In genomic region chr16:73304008-73304814, GRCh38 we compare ENCODE assay signal across 19 cellular contexts.
DNase-seq lines count a peak whose midpoint lies in the region; ATAC-seq, FAIRE-seq and TF ChIP-seq lines count a peak whose summit lies in the region.
"Had no signal": no experiment of that assay in that cellular context is flagged by ENCODE, and none has a peak within 500 bp of the region (broad histone marks: within the 10 kb centered on the region; RNA-seq: fewer than 3 reads in every experiment).

No MANE protein-coding gene starts in this region.

- H3K4me1 ChIP-seq in HepG2 (ENCODE audit: insufficient read depth, low read length) (no peaks in the 10 kb centered on the region), right lobe of liver (no peaks in the 10 kb centered on the region), small intestine (ENCODE audit: control insufficient read depth in 2 of 2, insufficient read depth in 1 of 2, low read depth in 1 of 2, low read length in 1 of 2) (no peaks in the 10 kb centered on the region)

- H4K20me1 ChIP-seq in HepG2 (ENCODE audit: insufficient read depth, low read length): no peaks in the 10 kb centered on the region
- H4K20me1 ChIP-seq: BLaER1 had no signal

- H3K36me3 Mint-ChIP-seq in nephron progenitor cell (ENCODE audit: low read depth): no peaks in the 10 kb centered on the region
- H3K36me3 Mint-ChIP-seq: CD8-positive, alpha-beta memory T cell had no signal

- no peaks in the 10 kb centered on the region for H3K9me3 Mint-ChIP-seq in nephron progenitor cell

- no peak for DNase-seq in HepG2 (ENCODE audit: low spot score)
- DNase-seq in right lobe of liver: no peak
- peak; percentile 100 for DNase-seq in SK-N-DZ (ENCODE audit: low spot score)
- DNase-seq in nephron progenitor cell: peak; percentile 35
- no peak for DNase-seq in islet precursor cell
- no peak for DNase-seq in small intestine
- DNase-seq in foreskin melanocyte: no peak
- DNase-seq: CD8-positive, alpha-beta memory T cell; KBM-7; NCI-H1092 treated with DMSO at 0.1 percent for 48 hours; NCI-H1694; SHP77; SW 1271 had no signal

- no peak overlapping the region for H2AFZ ChIP-seq in HepG2 (ENCODE audit: low read length)

- H3K36me3 ChIP-seq in HepG2 (replicated peaks in 1 of 2; ENCODE audit: control insufficient read depth in 1 of 2, insufficient read depth in 2 of 2, low read length in 2 of 2): no peaks in the 10 kb centered on the region
- no peaks in the 10 kb centered on the region for H3K36me3 ChIP-seq in right lobe of liver
- H3K36me3 ChIP-seq in small intestine (ENCODE audit: control insufficient read depth in 2 of 2, insufficient read depth in 2 of 2, low read length in 2 of 2): no peaks in the 10 kb centered on the region
- H3K36me3 ChIP-seq: BLaER1 had no signal

- no peaks in the 10 kb centered on the region for H3K9me3 ChIP-seq in HepG2 (ENCODE audit: low read length)
- no peaks in the 10 kb centered on the region for H3K9me3 ChIP-seq in right lobe of liver
- no peaks in the 10 kb centered on the region for H3K9me3 ChIP-seq in small intestine (ENCODE audit: control insufficient read depth, low read depth)

- no peak for TF ChIP-seq EP300 in HepG2 (IDR thresholded peaks at IDR 0.05; ENCODE audit: low read depth in 2 of 2, low read length in 2 of 2)
- no peak for TF ChIP-seq EP300 in HepG2 (CRISPR knock-in tag; IDR thresholded peaks at IDR 0.05; ENCODE audit: borderline replicate concordance)

- no peak for TF ChIP-seq RAD21 in HepG2 (CRISPR knock-in tag; IDR thresholded peaks at IDR 0.05)

- intact Hi-C loops in HepG2 (cut with micrococcal nuclease; ENCODE audit: unreplicated experiment) (no loop called here), right lobe of liver (cut with DNase I) (no loop called here)

- TF ChIP-seq CTCF in HepG2 (CRISPR knock-in tag; IDR thresholded peaks at IDR 0.05) (no peak), right lobe of liver (IDR thresholded peaks at IDR 0.05) (no peak), nephron progenitor cell (IDR thresholded peaks at IDR 0.05) (no peak)

- no peak overlapping the region for H3K27ac ChIP-seq in HepG2 (ENCODE audit: extremely low read length, insufficient read depth, low read length)
- no peak overlapping the region for H3K27ac ChIP-seq in right lobe of liver
- no peak overlapping the region for H3K27ac ChIP-seq in small intestine (ENCODE audit: low read depth in 1 of 2, low read length in 1 of 2)
- H3K27ac ChIP-seq: 22Rv1, BLaER1 had no signal

- peaks cover 2 to 65% of the 10 kb centered on the region in 2 experiments; a peak in 3 of 5 replicates for H3K27me3 ChIP-seq in HepG2 (ENCODE audit: control insufficient read depth in 1 of 2, insufficient read depth in 2 of 2, low read length in 2 of 2)
- no peaks in the 10 kb centered on the region for H3K27me3 ChIP-seq in right lobe of liver
- no peaks in the 10 kb centered on the region for H3K27me3 ChIP-seq in small intestine (ENCODE audit: control insufficient read depth in 2 of 2, insufficient read depth in 2 of 2, low read length in 2 of 2)
- H3K27me3 ChIP-seq: BLaER1 had no signal

- FAIRE-seq in HepG2 (lab: Jason Lieb, UNC) (no peak), small intestine (lab: Jason Lieb, UNC) (no peak)
- FAIRE-seq: GM12878, GM18507, RCC 7860 had no signal

- peak overlapping the region; percentile 40 for H3K4me3 Mint-ChIP-seq in nephron progenitor cell
- H3K4me3 Mint-ChIP-seq: CD8-positive, alpha-beta memory T cell had no signal

- POLR2A ChIA-PET in HepG2 (lab: Yijun Ruan, JAX): no interaction called here

- peaks cover 24% of the 10 kb centered on the region for H3K27me3 Mint-ChIP-seq in nephron progenitor cell (ENCODE audit: low read depth, poor library complexity)

- H3K79me2 ChIP-seq in HepG2 (ENCODE audit: insufficient read depth, low read length): no peaks in the 10 kb centered on the region

- WGBS in HepG2 (ENCODE audit: low lambda C conversion rate): 43% methylated on average over 11 of the region's 15 CpGs
- WGBS in right lobe of liver (ENCODE audit: insufficient coverage, low coverage, low lambda C conversion rate, missing lambda C conversion rate): 60% methylated on average over 9 of the region's 15 CpGs
- 35 to 56% (median 56%) methylated on average over 15 of the region's 15 CpGs for WGBS in small intestine, 3 donors

- peaks cover 38% of the 10 kb centered on the region for H3K4me1 Mint-ChIP-seq in nephron progenitor cell
- H3K4me1 Mint-ChIP-seq: CD8-positive, alpha-beta memory T cell had no signal

- CTCF ChIA-PET in HepG2 (lab: Yijun Ruan, JAX; ENCODE audit: low intra/inter-chr PET ratio, low total read pairs): no interaction called here

- no peak overlapping the region for H3K9ac ChIP-seq in HepG2 (ENCODE audit: insufficient read depth, low read depth, low read length)
- H3K9ac ChIP-seq: BLaER1 had no signal

- BruUV-seq in HepG2 (replicated peaks; lab: Mats Ljungman, UMichigan): no TSS peak

- ATAC-seq in HepG2 (no peak), right lobe of liver (no peak), GM19463 (IDR thresholded peaks at IDR 0.05; ENCODE audit: unreplicated experiment) (no peak)
- ATAC-seq: GM12878 had no signal

- H3K4me2 ChIP-seq in HepG2 (ENCODE audit: low read depth, low read length): no peak overlapping the region
- H3K4me2 ChIP-seq: BLaER1 had no signal

- H3K4me3 ChIP-seq in HepG2 (replicated peaks in 1 of 3; ENCODE audit: insufficient read depth in 1 of 3, low read depth in 2 of 3, low read length in 3 of 3) (no peak overlapping the region), right lobe of liver (no peak overlapping the region), small intestine (ENCODE audit: low read depth in 1 of 2, low read length in 2 of 2) (no peak overlapping the region)
- H3K4me3 ChIP-seq: BLaER1, GM12878 had no signal

- H3K27ac Mint-ChIP-seq in nephron progenitor cell: peak overlapping the region; percentile 68
- H3K27ac Mint-ChIP-seq: CD8-positive, alpha-beta memory T cell had no signal

- no peak for TF ChIP-seq POLR2A in HepG2 (IDR thresholded peaks at IDR 0.05; ENCODE audit: insufficient read depth in 1 of 2, low read depth in 2 of 2, low read length in 2 of 2)
- TF ChIP-seq POLR2A in right lobe of liver (IDR thresholded peaks at IDR 0.05): no peak

- in situ Hi-C loops in HepG2 (cut with HindIII; ENCODE audit: extremely low pct_ligation_motif_present, low pct_unique_long_range_greater_than_20kb): no loop called here

TF ChIP-seq in HepG2, 621 proteins besides CTCF, POLR2A, EP300 and RAD21:
- no peak for TF ChIP-seq ZNF235 (CRISPR knock-in tag; IDR thresholded peaks at IDR 0.05; ENCODE audit: borderline replicate concordance)
- no peak for TF ChIP-seq PRDM4 (CRISPR knock-in tag; IDR thresholded peaks at IDR 0.05; ENCODE audit: borderline replicate concordance)
- TF ChIP-seq ATF7 (IDR thresholded peaks at IDR 0.05): peak; percentile 52
- TF ChIP-seq ATF7 (CRISPR knock-in tag; IDR thresholded peaks at IDR 0.05): no peak
- TF ChIP-seq ZNF20 (CRISPR knock-in tag; IDR thresholded peaks at IDR 0.05): no peak
- no peak for TF ChIP-seq ZNF460 (CRISPR knock-in tag; IDR thresholded peaks at IDR 0.05; ENCODE audit: borderline replicate concordance)

Comparison
In these comparisons a context has a peak if more than half of its experiments do, and no peak if none do; other contexts are left out.
1. DNase-seq: peak in SK-N-DZ (single experiment) and nephron progenitor cell (single experiment); none in HepG2 (single experiment), right lobe of liver (0 of 3), islet precursor cell (single experiment), small intestine (single experiment) and foreskin melanocyte (single experiment).